Comparison of ENCODE assay signal across 24 cellular contexts in the genomic region with DNA sequence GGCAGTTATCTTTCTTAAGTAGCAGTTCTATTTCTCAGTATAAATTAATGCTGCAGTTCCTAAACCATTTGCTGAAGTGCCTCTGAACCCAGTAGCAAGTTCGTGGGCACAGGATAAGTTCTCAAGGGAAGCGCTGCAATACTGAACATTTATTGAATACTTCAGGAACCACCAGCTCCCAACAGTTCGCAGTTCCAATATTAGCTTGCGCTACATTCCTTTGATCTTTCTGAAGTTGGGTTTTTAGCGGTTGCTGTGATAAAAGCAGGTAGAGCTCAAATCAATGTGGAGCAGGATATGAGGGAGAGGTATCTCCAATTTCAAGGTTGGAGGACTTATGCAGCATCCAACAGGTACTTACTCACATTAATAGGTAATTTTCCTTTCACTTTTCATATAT. TPM values are rescaled to one million over a fixed set of nuclear protein-coding genes. Genes with fewer than 3 reads are reported as not detected.
DNase-seq lines count a peak whose midpoint lies in the region; ATAC-seq, FAIRE-seq and TF ChIP-seq lines count a peak whose summit lies in the region.
"Had no signal": no experiment of that assay in that cellular context is flagged by ENCODE, and none has a peak within 500 bp of the region (broad histone marks: within the 10 kb centered on the region; RNA-seq: fewer than 3 reads in every experiment).

No MANE protein-coding gene starts in this region.

- H3K4me1 ChIP-seq in HepG2 (ENCODE audit: insufficient read depth, low read length): peaks cover 13% of the 10 kb centered on the region; the same call in 1 of the 2 replicates
- H3K4me1 ChIP-seq in right lobe of liver: no peaks in the 10 kb centered on the region
- no peaks in the 10 kb centered on the region for H3K4me1 ChIP-seq in K562 (replicated peaks in 1 of 2; ENCODE audit: control insufficient read depth in 2 of 2, insufficient read depth in 2 of 2, low read length in 2 of 2)
- H3K4me1 ChIP-seq in testis: peaks cover 8% of the 10 kb centered on the region
- H3K4me1 ChIP-seq: Caco-2 had no signal

- peak; percentile 68 for ATAC-seq in HepG2
- ATAC-seq in right lobe of liver: no peak
- ATAC-seq in K562: no peak
- ATAC-seq: CD8-positive, alpha-beta T cell; GM12878 had no signal

- no peak for TF ChIP-seq POLR2A in HepG2 (IDR thresholded peaks at IDR 0.05; ENCODE audit: insufficient read depth in 1 of 2, low read depth in 2 of 2, low read length in 2 of 2)
- no peak for TF ChIP-seq POLR2A in right lobe of liver (IDR thresholded peaks at IDR 0.05)
- no peak for TF ChIP-seq POLR2A in K562 (conservative IDR thresholded peaks at IDR 0.05)
- TF ChIP-seq POLR2A in testis (IDR thresholded peaks at IDR 0.05): no peak

- TF ChIP-seq CTCF in HepG2 (CRISPR knock-in tag; IDR thresholded peaks at IDR 0.05): no peak
- no peak for TF ChIP-seq CTCF in right lobe of liver (IDR thresholded peaks at IDR 0.05)
- TF ChIP-seq CTCF in K562 (IDR thresholded peaks at IDR 0.05 in 2 of 3, conservative IDR thresholded peaks at IDR 0.05 in 1 of 3; ENCODE audit: insufficient read depth in 2 of 3, low read depth in 1 of 3, low read length in 3 of 3): no peak
- no peak for TF ChIP-seq CTCF in testis (IDR thresholded peaks at IDR 0.05)
- no peak for TF ChIP-seq CTCF in GM10248 (IDR thresholded peaks at IDR 0.05; ENCODE audit: control extremely low read depth, extremely low read depth, low read depth, missing control alignments)

- BruUV-seq in HepG2 (replicated peaks; lab: Mats Ljungman, UMichigan): no TSS peak
- BruUV-seq in K562 (replicated peaks; lab: Mats Ljungman, UMichigan): no TSS peak

- POLR2A ChIA-PET in HepG2 (lab: Yijun Ruan, JAX): no interaction called here
- POLR2A ChIA-PET in K562 (lab: Yijun Ruan, JAX): no interaction called here
- POLR2A ChIA-PET in GM10248 (lab: Yijun Ruan, JAX): no interaction called here

- no peak for TF ChIP-seq RAD21 in HepG2 (CRISPR knock-in tag; IDR thresholded peaks at IDR 0.05)
- no peak for TF ChIP-seq RAD21 in K562 (CRISPR knock-in tag; conservative IDR thresholded peaks at IDR 0.05 in 1 of 2, IDR thresholded peaks at IDR 0.05 in 1 of 2)

- H3K36me3 ChIP-seq in HepG2 (replicated peaks in 1 of 2; ENCODE audit: control insufficient read depth in 1 of 2, insufficient read depth in 2 of 2, low read length in 2 of 2): no peaks in the 10 kb centered on the region
- no peaks in the 10 kb centered on the region for H3K36me3 ChIP-seq in right lobe of liver
- no peaks in the 10 kb centered on the region for H3K36me3 ChIP-seq in K562 (ENCODE audit: control insufficient read depth, insufficient read depth, low read length)
- H3K36me3 ChIP-seq in testis (ENCODE audit: low read depth, missing control alignments): no peaks in the 10 kb centered on the region
- H3K36me3 ChIP-seq: BLaER1 treated with 17β-estradiol and CSF1 and Interleukin-3, amounts not matched to agents 10 nM and 100 nM had no signal

- FAIRE-seq in HepG2 (lab: Jason Lieb, UNC): no peak
- FAIRE-seq in K562 (lab: Jason Lieb, UNC): peak; percentile 60
- FAIRE-seq: A204.1, D721Med, G401.6, GM12878, GM12892, GM18507 had no signal

- CTCF ChIA-PET in HepG2 (lab: Yijun Ruan, JAX; ENCODE audit: low intra/inter-chr PET ratio, low total read pairs) (no interaction called here), K562 (lab: Yijun Ruan, JAX; ENCODE audit: low intra/inter-chr PET ratio) (no interaction called here), GM10248 (lab: Yijun Ruan, JAX) (interaction anchor here (1.0 to 8.2 kb wide), 2 partner anchors 11 to 557 kb away, joined by 3 to 76 read pairs; no protein-coding TSS in a partner anchor)

- no peaks in the 10 kb centered on the region for H3K9me3 ChIP-seq in HepG2 (ENCODE audit: low read length)
- no peaks in the 10 kb centered on the region for H3K9me3 ChIP-seq in right lobe of liver
- no peaks in the 10 kb centered on the region for H3K9me3 ChIP-seq in K562 (replicated peaks; ENCODE audit: control insufficient read depth, insufficient read depth, low read depth, low read length)
- no peaks in the 10 kb centered on the region for H3K9me3 ChIP-seq in testis
- H3K9me3 ChIP-seq: BLaER1 treated with 17β-estradiol and CSF1 and Interleukin-3, amounts not matched to agents 10 nM and 100 nM; Caco-2 had no signal

- H3K9me1 ChIP-seq in K562 (ENCODE audit: control insufficient read depth, insufficient read depth, low read length): no peaks in the 10 kb centered on the region

- H3K79me2 ChIP-seq in HepG2 (ENCODE audit: insufficient read depth, low read length) (no peaks in the 10 kb centered on the region), K562 (ENCODE audit: control insufficient read depth, insufficient read depth, low read length) (no peaks in the 10 kb centered on the region)

- no peaks in the 10 kb centered on the region for H4K20me1 ChIP-seq in HepG2 (ENCODE audit: insufficient read depth, low read length)
- no peaks in the 10 kb centered on the region for H4K20me1 ChIP-seq in K562 (replicated peaks; ENCODE audit: control insufficient read depth, insufficient read depth, low read length)
- H4K20me1 ChIP-seq: BLaER1 treated with 17β-estradiol and CSF1 and Interleukin-3, amounts not matched to agents 10 nM and 100 nM had no signal

- DNase-seq in HepG2 (ENCODE audit: low spot score) (peak; percentile 38), right lobe of liver (no peak), SW480 (ENCODE audit: low spot score) (peak; percentile 38), K562 (ENCODE audit: extremely low read depth in 1 of 4, low spot score in 3 of 4) (no peak), testis (peak; percentile 6), GM10248 (ENCODE audit: extremely low spot score) (no peak), NCI-H1417 treated with DMSO at 0.1 percent for 48 hours (lab: John Stamatoyannopoulos, UW) (no peak), Ammon's horn (ENCODE audit: low spot score) (no peak)
- DNase-seq: 8988T; ACHN; Caco-2; Calu3; CD4-positive, alpha-beta T cell; CD8-positive, alpha-beta T cell; DMS79 treated with DMSO at 0.1 percent for 48 hours; GF-D8 had no signal

- WGBS in HepG2 (ENCODE audit: low lambda C conversion rate): 23% methylated on average over 5 of the region's 5 CpGs
- WGBS in right lobe of liver (ENCODE audit: insufficient coverage, low coverage, low lambda C conversion rate, missing lambda C conversion rate): 77% methylated on average over 5 of the region's 5 CpGs
- 23% methylated on average over 5 of the region's 5 CpGs for WGBS in K562 (ENCODE audit: insufficient coverage, low coverage, missing lambda C conversion rate)
- WGBS in testis, 2 donors: 68 to 84% methylated on average over 5 of the region's 5 CpGs

- H3K27me3 ChIP-seq in HepG2 (ENCODE audit: control insufficient read depth in 1 of 2, insufficient read depth in 2 of 2, low read length in 2 of 2) (0 out of 5 replicates have a peak, but pooled peaks cover 0 to 3% of the 10 kb centered on the region in 2 experiments), right lobe of liver (no peaks in the 10 kb centered on the region), K562 (ENCODE audit: control insufficient read depth in 2 of 2, insufficient read depth in 2 of 2, low read length in 2 of 2) (peaks cover 1 to 10% of the 10 kb centered on the region in 2 experiments; a peak in 3 of 5 replicates), testis (no peaks in the 10 kb centered on the region)
- H3K27me3 ChIP-seq: BLaER1 treated with 17β-estradiol and CSF1 and Interleukin-3, amounts not matched to agents 10 nM and 100 nM had no signal

- H3K27ac ChIP-seq in HepG2 (ENCODE audit: extremely low read length, insufficient read depth, low read length) (no peak overlapping the region), right lobe of liver (no peak overlapping the region), K562 (ENCODE audit: extremely low read depth, low read depth, low read length) (no peak overlapping the region), testis (no peak overlapping the region)
- H3K27ac ChIP-seq: BLaER1 treated with 17β-estradiol and CSF1 and Interleukin-3, amounts not matched to agents 10 nM and 100 nM; C4-2B had no signal

- no peak overlapping the region for H2AFZ ChIP-seq in HepG2 (ENCODE audit: low read length)
- H2AFZ ChIP-seq in K562 (ENCODE audit: low read depth, low read length): no peak overlapping the region

- H3K4me3 ChIP-seq in HepG2 (replicated peaks in 1 of 3; ENCODE audit: insufficient read depth in 1 of 3, low read depth in 2 of 3, low read length in 3 of 3) (no peak overlapping the region), right lobe of liver (no peak overlapping the region), K562 (no peak overlapping the region), testis (no peak overlapping the region)
- H3K4me3 ChIP-seq: BLaER1 treated with 17β-estradiol and CSF1 and Interleukin-3, amounts not matched to agents 10 nM and 100 nM; GM12878 had no signal

- in situ Hi-C loops in HepG2 (cut with HindIII; ENCODE audit: extremely low pct_ligation_motif_present, low pct_unique_long_range_greater_than_20kb): loop anchor here (25.0 kb wide), 1 partner anchor 566 kb away; a partner anchor contains a TSS
- in situ Hi-C loops in K562 (cut with MboI): no loop called here

- H3K9ac ChIP-seq in HepG2 (ENCODE audit: insufficient read depth, low read depth, low read length) (no peak overlapping the region), K562 (ENCODE audit: insufficient read depth in 1 of 2, low read depth in 2 of 2, low read length in 2 of 2) (no peak overlapping the region)
- H3K9ac ChIP-seq: BLaER1 treated with 17β-estradiol and CSF1 and Interleukin-3, amounts not matched to agents 10 nM and 100 nM had no signal

- intact Hi-C loops in HepG2 (cut with micrococcal nuclease; ENCODE audit: unreplicated experiment) (loop anchor here (10.0 kb wide), 1 partner anchor 598 kb away; no protein-coding TSS in a partner anchor), right lobe of liver (cut with DNase I) (no loop called here), K562 (cut with micrococcal nuclease) (no loop called here), testis (cut with DNase I; ENCODE audit: low total_unique reads) (no loop called here)

- H3K4me2 ChIP-seq in HepG2 (ENCODE audit: low read depth, low read length) (no peak overlapping the region), K562 (ENCODE audit: insufficient read depth, low read length) (no peak overlapping the region)
- H3K4me2 ChIP-seq: BLaER1 treated with 17β-estradiol and CSF1 and Interleukin-3, amounts not matched to agents 10 nM and 100 nM had no signal

- TF ChIP-seq EP300 in HepG2 (IDR thresholded peaks at IDR 0.05; ENCODE audit: low read depth in 2 of 2, low read length in 2 of 2) (no peak), HepG2 (CRISPR knock-in tag; IDR thresholded peaks at IDR 0.05; ENCODE audit: borderline replicate concordance) (no peak), K562 (IDR thresholded peaks at IDR 0.05; ENCODE audit: low read length) (no peak)

RNA-seq across cellular contexts. Expression of a gene that starts 33.7 kb away (rescaled TPM):
- total RNA-seq in HepG2 (2016; rRNA removed; fragmentation: Illumina TruSeq; extraction: Trizol) (24.4 and 36.9 TPM in 2 replicates), right lobe of liver (1 to 10 TPM; 5.2 to 8.4 (median 7.0) TPM), K562 (2014; rRNA removed) (16.6 and 23.7 TPM in 2 replicates), K562 (2014; rRNA removed; fragmentation: Illumina TruSeq; extraction: Trizol) (23.7 and 25.8 TPM in 2 replicates), K562 (2015; rRNA removed; fragmentation: Illumina TruSeq; extraction: Trizol) (25.4 and 26.9 TPM in 2 replicates), K562 (2021) (21.3 and 22.9 TPM in 2 replicates), testis (10 to 100 TPM; 26.4 to 35.4 TPM)
- 7.1 and 7.4 TPM in 2 replicates for total RNA-seq in HepG2 (2016; cell fraction: cytosol; rRNA removed; fragmentation: Illumina TruSeq; extraction: Trizol; ENCODE audit: low read depth)
- 26.6 and 35.1 TPM in 2 replicates for total RNA-seq in HepG2 (2016; cell fraction: insoluble cytoplasmic fraction; rRNA removed; fragmentation: Illumina TruSeq; extraction: Trizol)
- total RNA-seq in HepG2 (2016; cell fraction: membrane; rRNA removed; fragmentation: Illumina TruSeq; extraction: Trizol): 9.5 and 9.9 TPM in 2 replicates
- total RNA-seq in HepG2 (2016; cell fraction: nucleus; rRNA removed; fragmentation: Illumina TruSeq; extraction: Trizol): 13.4 and 14.5 TPM in 2 replicates
- polyA plus RNA-seq in HepG2 (2011; rRNA removed) (14.4 TPM in 2 replicates), K562 (2011; rRNA removed) (22.3 and 22.4 TPM in 2 replicates), K562 (2014; fragmentation: Illumina TruSeq; extraction: Trizol) (38.4 and 41.6 TPM in 2 replicates), K562 (2014; fragmentation: Nextera tagmentation; extraction: Ambion mirVana) (10 to 100 TPM; 72.0 to 76.7 TPM), K562 (2014; rRNA removed) (36.0 and 40.5 TPM in 2 replicates), testis (ENCODE audit: insufficient read depth, low read depth, low replicate concordance) (33.3 TPM)
- polyA plus RNA-seq in HepG2 (2011; cell fraction: cytosol; rRNA removed): 9.9 and 15.6 TPM in 2 replicates
- 2.6 and 4.0 TPM in 2 replicates for polyA plus RNA-seq in HepG2 (2011; cell fraction: nucleus; rRNA removed)
- polyA plus RNA-seq in HepG2 (2012): 22.1 and 23.8 TPM in 2 replicates
- 11.7 and 12.3 TPM in 2 replicates for polyA plus RNA-seq in HepG2 (2016; cell fraction: cytosol; fragmentation: Illumina TruSeq; extraction: Trizol; ENCODE audit: low read depth)
- 64.8 and 71.4 TPM in 2 replicates for polyA plus RNA-seq in HepG2 (2016; cell fraction: insoluble cytoplasmic fraction; fragmentation: Illumina TruSeq; extraction: Trizol; ENCODE audit: low read depth)
- 12.5 and 13.1 TPM in 2 replicates for polyA plus RNA-seq in HepG2 (2016; cell fraction: membrane; fragmentation: Illumina TruSeq; extraction: Trizol; ENCODE audit: low read depth)
- polyA plus RNA-seq in HepG2 (2016; cell fraction: nucleus; fragmentation: Illumina TruSeq; extraction: Trizol; ENCODE audit: insufficient read depth, low read depth): 26.6 and 28.1 TPM in 2 replicates
- polyA minus RNA-seq in HepG2 (2011; rRNA and poly(A)+ RNA removed; ENCODE audit: low replicate concordance): 5.0 and 7.5 TPM in 2 replicates
- 5.8 and 6.1 TPM in 2 replicates for polyA minus RNA-seq in HepG2 (2011; cell fraction: cytosol; rRNA and poly(A)+ RNA removed)
- polyA minus RNA-seq in HepG2 (2011; cell fraction: nucleus; rRNA and poly(A)+ RNA removed): 7.0 and 10.1 TPM in 2 replicates
- 4.8 and 6.2 TPM in 2 replicates for total RNA-seq in K562 (2011; cell fraction: chromatin; rRNA removed; ENCODE audit: low replicate concordance)
- total RNA-seq in K562 (2011; cell fraction: nucleolus; rRNA removed): 3.4 and 4.7 TPM in 2 replicates
- 4.8 and 5.7 TPM in 2 replicates for total RNA-seq in K562 (2011; cell fraction: nucleoplasm; rRNA removed)
- polyA plus RNA-seq in K562 (2011; cell fraction: cytosol; rRNA removed): 8.3 and 17.8 TPM in 2 replicates
- polyA plus RNA-seq in K562 (2011; cell fraction: nucleus; rRNA removed): 3.4 and 5.7 TPM in 2 replicates
- polyA plus RNA-seq in K562 (2012): 25.5 and 32.5 TPM in 2 replicates
- polyA minus RNA-seq in K562 (2011; rRNA and poly(A)+ RNA removed): 21.9 and 22.1 TPM in 2 replicates
- polyA minus RNA-seq in K562 (2011; cell fraction: cytosol; rRNA and poly(A)+ RNA removed): 7.0 and 8.6 TPM in 2 replicates
- 2.6 and 4.2 TPM in 2 replicates for polyA minus RNA-seq in K562 (2011; cell fraction: nucleus; rRNA and poly(A)+ RNA removed)

Comparison
In these comparisons a context has a peak if more than half of its experiments do, and no peak if none do; other contexts are left out.
1. DNase-seq: peak in HepG2 (single experiment), SW480 (single experiment) and testis (single experiment); none in right lobe of liver (0 of 3), K562 (0 of 4), GM10248 (single experiment), NCI-H1417 treated with DMSO at 0.1 percent for 48 hours (single experiment) and Ammon's horn (single experiment).